In the genomic region with DNA sequence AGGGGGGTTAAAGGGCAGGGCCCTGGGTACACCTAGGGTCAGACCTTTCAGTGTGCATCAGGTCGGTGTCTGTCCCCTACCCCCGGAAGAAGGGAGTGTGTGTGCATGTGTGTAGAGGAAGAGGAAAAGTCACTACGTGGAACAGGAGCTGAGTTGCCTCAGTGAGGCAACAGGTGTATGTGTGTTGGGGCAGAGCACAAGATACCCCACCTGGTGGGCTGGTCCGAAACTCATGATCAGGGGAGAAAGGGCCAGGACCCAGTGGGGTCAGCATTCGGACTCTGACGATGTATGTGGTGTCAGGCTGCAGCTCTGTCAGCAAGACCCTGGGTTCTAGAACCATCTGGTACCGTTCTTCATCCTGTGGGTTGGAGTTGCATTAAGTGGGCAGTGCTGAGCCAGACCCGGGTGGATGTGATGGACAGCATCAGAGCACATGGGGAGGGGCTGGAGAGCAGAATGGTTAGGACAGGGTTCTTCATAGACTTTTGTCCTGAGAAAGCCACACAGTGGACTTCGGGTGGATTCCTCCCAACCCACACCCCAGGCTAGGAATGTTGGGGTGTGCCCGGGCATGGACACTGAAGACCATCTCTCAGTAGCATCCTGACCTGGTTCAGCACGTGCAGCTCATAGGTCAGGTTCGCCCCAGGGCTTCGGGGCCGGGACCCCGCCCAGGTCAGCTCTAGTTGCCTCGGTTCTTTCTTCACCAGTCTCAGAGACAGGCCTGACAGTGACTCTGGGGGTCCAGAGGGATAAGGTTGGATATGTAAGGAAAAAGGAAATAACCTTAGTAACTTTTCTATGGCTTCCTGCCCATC, we compare ENCODE assay signal across 22 cellular contexts. TPM values are rescaled to one million over a fixed set of nuclear protein-coding genes. Genes with fewer than 3 reads are reported as not detected.
"Had no signal": no experiment of that assay in that cellular context is flagged by ENCODE, and none has a peak within 500 bp of the region (broad histone marks: within the 10 kb centered on the region; RNA-seq: fewer than 3 reads in every experiment).

No MANE protein-coding gene starts in this region.

- H3K27ac Mint-ChIP-seq: activated B cell treated with CpG ODN at 0.5 μM for 24 hours; activated CD4-positive, alpha-beta memory T cell treated with anti-CD3 and anti-CD28 coated beads for 36 hours; immature natural killer cell; type B pancreatic cell had no signal

- H3K36me3 ChIP-seq: gastrocnemius medialis, right lobe of liver had no signal

- H3K36me3 Mint-ChIP-seq: activated CD4-positive, alpha-beta memory T cell treated with anti-CD3 and anti-CD28 coated beads for 36 hours had no signal

- H3K9me3 Mint-ChIP-seq: activated B cell treated with CpG ODN at 0.5 μM for 24 hours; activated CD4-positive, alpha-beta memory T cell treated with anti-CD3 and anti-CD28 coated beads for 36 hours; activated T-cell treated with anti-CD3 and anti-CD28 coated beads, Interleukin-2, amount 50 U/mL, for 4 hours; immature natural killer cell; type B pancreatic cell had no signal

- H3K4me3 Mint-ChIP-seq: activated B cell treated with CpG ODN at 0.5 μM for 24 hours; activated CD4-positive, alpha-beta memory T cell treated with anti-CD3 and anti-CD28 coated beads for 36 hours; activated T-cell treated with anti-CD3 and anti-CD28 coated beads, Interleukin-2, amount 50 U/mL, for 4 hours; immature natural killer cell; type B pancreatic cell had no signal

- H3K27me3 ChIP-seq: ascending aorta, gastrocnemius medialis, right lobe of liver, testis had no signal

- H3K9me3 ChIP-seq: ascending aorta, gastrocnemius medialis, left ventricle myocardium inferior, right lobe of liver, testis had no signal

- ATAC-seq: activated T-cell treated with anti-CD3 and anti-CD28 coated beads, Interleukin-2, amount 50 U/mL, for 4 hours; esophagus mucosa; gastrocnemius medialis; right lobe of liver had no signal

- H3K27ac ChIP-seq: ascending aorta, coronary artery, gastrocnemius medialis, left ventricle myocardium inferior, testis had no signal

- H3K4me1 Mint-ChIP-seq: activated B cell treated with CpG ODN at 0.5 μM for 24 hours had no signal

- DNase-seq: activated B cell treated with CpG ODN at 0.5 μM for 24 hours; activated CD4-positive, alpha-beta memory T cell treated with anti-CD3 and anti-CD28 coated beads for 36 hours; activated CD4-positive, alpha-beta T cell treated with anti-CD3 and anti-CD28 coated beads for 4 hours; activated gamma-delta T cell; activated T-cell treated with anti-CD3 and anti-CD28 coated beads, Interleukin-2, amount 50 U/mL, for 4 hours; gastrocnemius medialis; immature natural killer cell; kidney glomerular epithelial cell; left ventricle myocardium inferior; right lobe of liver; small intestine; stimulated activated CD4-positive, alpha-beta T cell treated with anti-CD3 and anti-CD28 coated beads, Interleukin-4, amount 100 ng/mL, for 1 hour; testis had no signal

- H3K27me3 Mint-ChIP-seq: activated B cell treated with CpG ODN at 0.5 μM for 24 hours; activated CD4-positive, alpha-beta memory T cell treated with anti-CD3 and anti-CD28 coated beads for 36 hours; type B pancreatic cell had no signal

- H3K4me3 ChIP-seq: ascending aorta, coronary artery, gastrocnemius medialis, left ventricle myocardium inferior, right lobe of liver, testis had no signal

RNA-seq across cellular contexts. Expression of a gene that starts 10.7 kb away (rescaled TPM):
- total RNA-seq: activated B cell treated with CpG ODN at 0.5 μM for 24 hours, ascending aorta, gastrocnemius medialis, left ventricle myocardium inferior, myocyte, osteocyte had no signal
- polyA plus RNA-seq: neural cell had no signal

RNA-seq across cellular contexts. Expression of a gene that starts 35.4 kb away (rescaled TPM):
- total RNA-seq: activated B cell treated with CpG ODN at 0.5 μM for 24 hours had no signal

RNA-seq across cellular contexts. Expression of a gene that starts 45.3 kb away (rescaled TPM):
- total RNA-seq: activated B cell treated with CpG ODN at 0.5 μM for 24 hours; activated CD4-positive, alpha-beta memory T cell treated with anti-CD3 and anti-CD28 coated beads for 36 hours; activated T-cell treated with anti-CD3 and anti-CD28 coated beads, Interleukin-2, amount 50 U/mL, for 4 hours; ascending aorta; gastrocnemius medialis; left ventricle myocardium inferior; myocyte; osteocyte; pulmonary artery endothelial cell; testis had no signal
- polyA plus RNA-seq: adipose tissue, immature natural killer cell, neural cell, small intestine had no signal
